Comparison of ENCODE assay signal across 16 cellular contexts in the genomic region with DNA sequence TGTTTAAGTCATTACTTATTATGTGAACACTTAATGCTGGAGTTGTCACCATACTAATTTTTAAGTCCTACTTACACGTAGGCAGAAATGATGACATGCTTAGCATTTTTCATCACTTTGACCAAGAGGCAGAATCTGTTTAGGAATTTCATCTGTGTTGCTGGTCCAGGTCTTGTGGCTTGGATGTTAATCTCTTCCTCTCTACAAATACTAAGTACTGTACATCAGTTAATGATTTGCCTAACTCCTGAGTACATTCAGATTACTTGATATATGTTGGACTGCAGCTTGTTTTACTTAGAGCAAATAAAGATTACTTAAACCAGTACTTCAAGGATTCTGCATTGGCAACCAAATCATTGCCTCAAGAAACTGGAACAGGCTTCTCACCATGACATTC. TPM values are rescaled to one million over a fixed set of nuclear protein-coding genes. Genes with fewer than 3 reads are reported as not detected.
DNase-seq lines count a peak whose midpoint lies in the region; ATAC-seq, FAIRE-seq and TF ChIP-seq lines count a peak whose summit lies in the region.
"Had no signal": no experiment of that assay in that cellular context is flagged by ENCODE, and none has a peak within 500 bp of the region (broad histone marks: within the 10 kb centered on the region; RNA-seq: fewer than 3 reads in every experiment).

No MANE protein-coding gene starts in this region.

- H3K27ac ChIP-seq in A549 = no peak overlapping the region; a peak in 1 of 6 replicates

- TF ChIP-seq EP300 in A549 (IDR thresholded peaks at IDR 0.05) = no peak

- no peak overlapping the region for H3K4me3 ChIP-seq in A549
- H3K4me3 ChIP-seq: Peyer's patch had no signal

- FAIRE-seq in A549 (lab: Jason Lieb, UNC) (no peak), D721Med (lab: Jason Lieb, UNC) (peak; percentile 6)
- FAIRE-seq: urothelium cell line had no signal

- CTCF ChIA-PET in A549 (lab: Yijun Ruan, JAX) = no interaction called here

- no peak for TF ChIP-seq POLR2A in A549 (IDR thresholded peaks at IDR 0.05; ENCODE audit: low read length)

- no peaks in the 10 kb centered on the region for H3K9me3 Mint-ChIP-seq in activated naive CD8-positive, alpha-beta T cell (ENCODE audit: low read depth)
- no peaks in the 10 kb centered on the region for H3K9me3 Mint-ChIP-seq in naive B cell
- H3K9me3 Mint-ChIP-seq: memory B cell had no signal

- H3K9me3 ChIP-seq in A549 = no peaks in the 10 kb centered on the region
- H3K9me3 ChIP-seq: BE2C, Peyer's patch had no signal

- TF ChIP-seq CTCF in A549 (IDR thresholded peaks at IDR 0.05) (no peak), D721Med (IDR thresholded peaks at IDR 0.05; ENCODE audit: insufficient read depth, missing control alignments) (no peak)

- H3K4me1 ChIP-seq in A549 = peaks cover 28% of the 10 kb centered on the region
- H3K4me1 ChIP-seq: BE2C had no signal

- POLR2A ChIA-PET in A549 (lab: Yijun Ruan, JAX) = no interaction called here

- H3K4me3 Mint-ChIP-seq in activated naive CD8-positive, alpha-beta T cell = peak overlapping the region; percentile 61
- peak overlapping the region in 4 of 8 donors; percentile 26 to 73 (median 56) for H3K4me3 Mint-ChIP-seq in naive B cell
- H3K4me3 Mint-ChIP-seq: memory B cell had no signal

- no peak for ATAC-seq in A549
- ATAC-seq in naive B cell (ENCODE audit: low read depth in 2 of 2) = no peak
- ATAC-seq in HG02885 (IDR thresholded peaks at IDR 0.05; ENCODE audit: poor library complexity, unreplicated experiment) = no peak
- ATAC-seq in HG03469 (IDR thresholded peaks at IDR 0.05; ENCODE audit: unreplicated experiment) = no peak

- peak overlapping the region; percentile 90 for H3K27ac Mint-ChIP-seq in activated naive CD8-positive, alpha-beta T cell
- H3K27ac Mint-ChIP-seq in naive B cell = peak overlapping the region in 5 of 6 donors; percentile 82 to 90 (median 87)

- DNase-seq in A549 (ENCODE audit: low read depth in 1 of 2, low spot score in 1 of 2) (no peak), D721Med (ENCODE audit: insufficient read length, low spot score) (no peak), naive B cell (no peak), epidermal melanocyte (ENCODE audit: insufficient read length, low spot score) (no peak), hepatic stellate cell (ENCODE audit: low spot score) (no peak)
- DNase-seq: anterior cingulate cortex, BE2C, cortex of kidney, NCI-H2029 treated with DMSO at 0.1 percent for 48 hours, NCI-H69, Peyer's patch had no signal

- peaks cover 5% of the 10 kb centered on the region for H3K36me3 Mint-ChIP-seq in activated naive CD8-positive, alpha-beta T cell
- H3K36me3 Mint-ChIP-seq in naive B cell = peaks cover 0 to 7% of the 10 kb centered on the region in 2 donors

- no peak for TF ChIP-seq RAD21 in A549 (conservative IDR thresholded peaks at IDR 0.05 in 1 of 2, IDR thresholded peaks at IDR 0.05 in 1 of 2)

- peak overlapping the region; percentile 31; the same call in 2 of the 3 replicates for H3K4me2 ChIP-seq in A549

- 58% methylated on average over 1 of the region's 1 CpG for WGBS in A549 (ENCODE audit: missing lambda C conversion rate)

- peaks cover 93% of the 10 kb centered on the region for H3K4me1 Mint-ChIP-seq in activated naive CD8-positive, alpha-beta T cell (ENCODE audit: low read depth)
- H3K4me1 Mint-ChIP-seq in naive B cell = peaks cover 49 to 97% (median 70%) of the 10 kb centered on the region in 3 donors

- no peaks in the 10 kb centered on the region for H3K27me3 Mint-ChIP-seq in activated naive CD8-positive, alpha-beta T cell
- H3K27me3 Mint-ChIP-seq in naive B cell = no peaks in the 10 kb centered on the region
- H3K27me3 Mint-ChIP-seq: memory B cell had no signal

TF ChIP-seq in A549, 52 proteins besides CTCF, POLR2A, EP300 and RAD21:
- TF ChIP-seq HOXA7 (CRISPR knock-in tag; IDR thresholded peaks at IDR 0.05) = no peak
- TF ChIP-seq, protein P1, sequence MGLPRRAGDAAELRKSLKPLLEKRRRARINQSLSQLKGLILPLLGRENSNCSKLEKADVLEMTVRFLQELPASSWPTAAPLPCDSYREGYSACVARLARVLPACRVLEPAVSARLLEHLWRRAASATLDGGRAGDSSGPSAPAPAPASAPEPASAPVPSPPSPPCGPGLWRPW (IDR thresholded peaks at IDR 0.05) = no peak
- no peak for TF ChIP-seq TFCP2L1 (CRISPR knock-in tag; IDR thresholded peaks at IDR 0.05)
- TF ChIP-seq, protein P2, sequence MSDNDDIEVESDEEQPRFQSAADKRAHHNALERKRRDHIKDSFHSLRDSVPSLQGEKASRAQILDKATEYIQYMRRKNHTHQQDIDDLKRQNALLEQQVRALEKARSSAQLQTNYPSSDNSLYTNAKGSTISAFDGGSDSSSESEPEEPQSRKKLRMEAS (IDR thresholded peaks at IDR 0.05) = no peak
- no peak for TF ChIP-seq ESRRA (IDR thresholded peaks at IDR 0.05; ENCODE audit: borderline replicate concordance, low read length)
- no peak for TF ChIP-seq MYC (IDR thresholded peaks at IDR 0.05; ENCODE audit: borderline replicate concordance, low read length)
- TF ChIP-seq EHF (CRISPR knock-in tag; IDR thresholded peaks at IDR 0.05) = no peak
- TF ChIP-seq, protein P3, sequence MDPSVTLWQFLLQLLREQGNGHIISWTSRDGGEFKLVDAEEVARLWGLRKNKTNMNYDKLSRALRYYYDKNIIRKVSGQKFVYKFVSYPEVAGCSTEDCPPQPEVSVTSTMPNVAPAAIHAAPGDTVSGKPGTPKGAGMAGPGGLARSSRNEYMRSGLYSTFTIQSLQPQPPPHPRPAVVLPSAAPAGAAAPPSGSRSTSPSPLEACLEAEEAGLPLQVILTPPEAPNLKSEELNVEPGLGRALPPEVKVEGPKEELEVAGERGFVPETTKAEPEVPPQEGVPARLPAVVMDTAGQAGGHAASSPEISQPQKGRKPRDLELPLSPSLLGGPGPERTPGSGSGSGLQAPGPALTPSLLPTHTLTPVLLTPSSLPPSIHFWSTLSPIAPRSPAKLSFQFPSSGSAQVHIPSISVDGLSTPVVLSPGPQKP (IDR thresholded peaks at IDR 0.05; ENCODE audit: low read depth, low read length) = no peak
- TF ChIP-seq, protein P4, sequence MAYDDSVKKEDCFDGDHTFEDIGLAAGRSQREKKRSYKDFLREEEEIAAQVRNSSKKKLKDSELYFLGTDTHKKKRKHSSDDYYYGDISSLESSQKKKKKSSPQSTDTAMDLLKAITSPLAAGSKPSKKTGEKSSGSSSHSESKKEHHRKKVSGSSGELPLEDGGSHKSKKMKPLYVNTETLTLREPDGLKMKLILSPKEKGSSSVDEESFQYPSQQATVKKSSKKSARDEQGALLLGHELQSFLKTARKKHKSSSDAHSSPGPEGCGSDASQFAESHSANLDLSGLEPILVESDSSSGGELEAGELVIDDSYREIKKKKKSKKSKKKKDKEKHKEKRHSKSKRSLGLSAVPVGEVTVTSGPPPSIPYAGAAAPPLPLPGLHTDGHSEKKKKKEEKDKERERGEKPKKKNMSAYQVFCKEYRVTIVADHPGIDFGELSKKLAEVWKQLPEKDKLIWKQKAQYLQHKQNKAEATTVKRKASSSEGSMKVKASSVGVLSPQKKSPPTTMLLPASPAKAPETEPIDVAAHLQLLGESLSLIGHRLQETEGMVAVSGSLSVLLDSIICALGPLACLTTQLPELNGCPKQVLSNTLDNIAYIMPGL (CRISPR knock-in tag; IDR thresholded peaks at IDR 0.05; ENCODE audit: borderline replicate concordance) = no peak
- no peak for TF ChIP-seq RCOR1 (IDR thresholded peaks at IDR 0.05; ENCODE audit: low read depth, low read length)
- TF ChIP-seq, protein P5, sequence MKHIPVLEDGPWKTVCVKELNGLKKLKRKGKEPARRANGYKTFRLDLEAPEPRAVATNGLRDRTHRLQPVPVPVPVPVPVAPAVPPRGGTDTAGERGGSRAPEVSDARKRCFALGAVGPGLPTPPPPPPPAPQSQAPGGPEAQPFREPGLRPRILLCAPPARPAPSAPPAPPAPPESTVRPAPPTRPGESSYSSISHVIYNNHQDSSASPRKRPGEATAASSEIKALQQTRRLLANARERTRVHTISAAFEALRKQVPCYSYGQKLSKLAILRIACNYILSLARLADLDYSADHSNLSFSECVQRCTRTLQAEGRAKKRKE (CRISPR knock-in tag; IDR thresholded peaks at IDR 0.05; ENCODE audit: low read depth) = no peak
- no peak for TF ChIP-seq ZFP36 (IDR thresholded peaks at IDR 0.05; ENCODE audit: borderline replicate concordance, partially characterized antibody)

RNA-seq across cellular contexts. Expression of a gene that starts 8.6 kb away (rescaled TPM):
- polyA plus RNA-seq in A549 (2011; rRNA removed) (6.4 and 7.2 TPM in 2 replicates), A549 (2017; fragmentation: RNase III; extraction: RNeasy Plus Mini Kit Qiagen cat#74134 plus additional on column Dnase treatment) (3.3 to 3.6 TPM (median 3.5 TPM) in 3 replicates), naive B cell (ENCODE audit: low read depth in 6 of 6) (10 to 100 TPM; 14.3 to 52.3 (median 38.0) TPM)
- polyA plus RNA-seq in A549 (2012; cell fraction: cytosol; rRNA removed) = 1.6 and 2.1 TPM in 2 replicates
- 3.6 and 4.1 TPM in 2 replicates for polyA plus RNA-seq in A549 (2012; cell fraction: nucleus; rRNA removed)
- polyA minus RNA-seq in A549 (2011; rRNA and poly(A)+ RNA removed) = 17.8 and 19.2 TPM in 2 replicates
